In the genomic region with DNA sequence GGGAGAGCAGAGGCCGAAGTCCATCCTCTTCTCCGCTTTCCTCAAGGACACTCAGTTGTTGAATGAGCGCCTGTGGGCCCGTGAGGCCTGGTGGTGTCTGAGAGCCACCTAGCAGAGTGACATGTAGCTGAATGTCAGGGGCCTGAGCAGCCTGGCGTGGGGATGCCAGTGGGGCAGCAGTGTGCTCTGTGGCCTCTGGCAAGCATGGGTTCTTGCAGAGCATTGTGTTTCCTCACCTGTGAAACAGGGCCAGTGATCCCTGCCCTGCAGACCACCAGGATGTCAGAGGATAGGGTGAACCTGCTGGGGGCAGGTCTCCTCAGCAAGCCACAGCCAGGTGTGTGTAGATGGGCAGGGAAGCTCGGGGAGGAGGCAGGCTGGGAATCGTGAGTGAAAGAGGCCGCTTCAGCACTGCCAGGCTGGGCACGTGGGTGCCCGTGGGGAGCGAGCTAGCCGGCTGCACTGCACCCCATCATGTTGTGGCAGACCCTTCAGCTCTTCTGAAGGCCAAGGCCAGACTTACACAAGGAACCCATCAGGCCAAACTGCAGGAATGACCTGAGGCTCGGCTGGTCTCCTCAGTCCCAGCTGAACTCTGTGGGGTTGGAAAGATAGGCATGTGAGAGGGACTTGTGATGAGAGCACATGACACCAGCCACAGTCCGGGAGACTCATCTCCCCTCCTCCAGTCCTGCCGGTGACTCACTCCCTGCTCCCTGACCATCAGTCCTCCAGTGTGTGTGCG, we compare ENCODE assay signal across 1 cellular context.
TF ChIP-seq lines count a peak whose summit lies in the region.

No MANE protein-coding gene starts in this region.

TF ChIP-seq in HepG2, 621 proteins besides CTCF, POLR2A, EP300 and RAD21 (continued from another document and continues in another):
- TF ChIP-seq ZNF407 (CRISPR knock-in tag; IDR thresholded peaks at IDR 0.05; ENCODE audit: not compliant biosample characterization) (peak; percentile 52), ZNF646 (CRISPR knock-in tag; IDR thresholded peaks at IDR 0.05) (0 out of 2 replicates have a peak, but pooled peaks have one; percentile 40), NONO (IDR thresholded peaks at IDR 0.05) (no peak), NONO (CRISPR knock-in tag; conservative IDR thresholded peaks at IDR 0.05) (peak; percentile 48; the same call in 1 of the 2 replicates), CHCHD3 (CRISPR knock-in tag; IDR thresholded peaks at IDR 0.05) (0 out of 2 replicates have a peak, but pooled peaks have one; percentile 35), AGO2 (optimal IDR thresholded peaks at IDR 0.05; ENCODE audit: low read depth, low read length) (peak; percentile 2), ATF1 (CRISPR knock-in tag; IDR thresholded peaks at IDR 0.05) (no peak), SMAD3 (CRISPR knock-in tag; IDR thresholded peaks at IDR 0.05) (no peak), CEBPB (IDR thresholded peaks at IDR 0.05; ENCODE audit: borderline replicate concordance, low read depth, low read length) (no peak), ZNF343 (CRISPR knock-in tag; IDR thresholded peaks at IDR 0.05) (no peak), DNMT1 (CRISPR knock-in tag; IDR thresholded peaks at IDR 0.05) (0 out of 2 replicates have a peak, but pooled peaks have one; percentile 7), GMEB2 (CRISPR knock-in tag; IDR thresholded peaks at IDR 0.05; ENCODE audit: low read depth) (no peak), EHMT2 (IDR thresholded peaks at IDR 0.05; ENCODE audit: borderline replicate concordance, low read depth, low read length) (no peak)
- TF ChIP-seq, protein P1, sequence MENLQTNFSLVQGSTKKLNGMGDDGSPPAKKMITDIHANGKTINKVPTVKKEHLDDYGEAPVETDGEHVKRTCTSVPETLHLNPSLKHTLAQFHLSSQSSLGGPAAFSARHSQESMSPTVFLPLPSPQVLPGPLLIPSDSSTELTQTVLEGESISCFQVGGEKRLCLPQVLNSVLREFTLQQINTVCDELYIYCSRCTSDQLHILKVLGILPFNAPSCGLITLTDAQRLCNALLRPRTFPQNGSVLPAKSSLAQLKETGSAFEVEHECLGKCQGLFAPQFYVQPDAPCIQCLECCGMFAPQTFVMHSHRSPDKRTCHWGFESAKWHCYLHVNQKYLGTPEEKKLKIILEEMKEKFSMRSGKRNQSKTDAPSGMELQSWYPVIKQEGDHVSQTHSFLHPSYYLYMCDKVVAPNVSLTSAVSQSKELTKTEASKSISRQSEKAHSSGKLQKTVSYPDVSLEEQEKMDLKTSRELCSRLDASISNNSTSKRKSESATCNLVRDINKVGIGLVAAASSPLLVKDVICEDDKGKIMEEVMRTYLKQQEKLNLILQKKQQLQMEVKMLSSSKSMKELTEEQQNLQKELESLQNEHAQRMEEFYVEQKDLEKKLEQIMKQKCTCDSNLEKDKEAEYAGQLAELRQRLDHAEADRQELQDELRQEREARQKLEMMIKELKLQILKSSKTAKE (CRISPR knock-in tag; IDR thresholded peaks at IDR 0.05; ENCODE audit: borderline replicate concordance) = 0 out of 2 replicates have a peak, but pooled peaks have one; percentile 30
- TF ChIP-seq, protein P2, sequence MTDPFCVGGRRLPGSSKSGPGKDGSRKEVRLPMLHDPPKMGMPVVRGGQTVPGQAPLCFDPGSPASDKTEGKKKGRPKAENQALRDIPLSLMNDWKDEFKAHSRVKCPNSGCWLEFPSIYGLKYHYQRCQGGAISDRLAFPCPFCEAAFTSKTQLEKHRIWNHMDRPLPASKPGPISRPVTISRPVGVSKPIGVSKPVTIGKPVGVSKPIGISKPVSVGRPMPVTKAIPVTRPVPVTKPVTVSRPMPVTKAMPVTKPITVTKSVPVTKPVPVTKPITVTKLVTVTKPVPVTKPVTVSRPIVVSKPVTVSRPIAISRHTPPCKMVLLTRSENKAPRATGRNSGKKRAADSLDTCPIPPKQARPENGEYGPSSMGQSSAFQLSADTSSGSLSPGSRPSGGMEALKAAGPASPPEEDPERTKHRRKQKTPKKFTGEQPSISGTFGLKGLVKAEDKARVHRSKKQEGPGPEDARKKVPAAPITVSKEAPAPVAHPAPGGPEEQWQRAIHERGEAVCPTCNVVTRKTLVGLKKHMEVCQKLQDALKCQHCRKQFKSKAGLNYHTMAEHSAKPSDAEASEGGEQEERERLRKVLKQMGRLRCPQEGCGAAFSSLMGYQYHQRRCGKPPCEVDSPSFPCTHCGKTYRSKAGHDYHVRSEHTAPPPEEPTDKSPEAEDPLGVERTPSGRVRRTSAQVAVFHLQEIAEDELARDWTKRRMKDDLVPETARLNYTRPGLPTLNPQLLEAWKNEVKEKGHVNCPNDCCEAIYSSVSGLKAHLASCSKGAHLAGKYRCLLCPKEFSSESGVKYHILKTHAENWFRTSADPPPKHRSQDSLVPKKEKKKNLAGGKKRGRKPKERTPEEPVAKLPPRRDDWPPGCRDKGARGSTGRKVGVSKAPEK (CRISPR knock-in tag; IDR thresholded peaks at IDR 0.05; ENCODE audit: borderline replicate concordance) = no peak
- TF ChIP-seq, protein P3, sequence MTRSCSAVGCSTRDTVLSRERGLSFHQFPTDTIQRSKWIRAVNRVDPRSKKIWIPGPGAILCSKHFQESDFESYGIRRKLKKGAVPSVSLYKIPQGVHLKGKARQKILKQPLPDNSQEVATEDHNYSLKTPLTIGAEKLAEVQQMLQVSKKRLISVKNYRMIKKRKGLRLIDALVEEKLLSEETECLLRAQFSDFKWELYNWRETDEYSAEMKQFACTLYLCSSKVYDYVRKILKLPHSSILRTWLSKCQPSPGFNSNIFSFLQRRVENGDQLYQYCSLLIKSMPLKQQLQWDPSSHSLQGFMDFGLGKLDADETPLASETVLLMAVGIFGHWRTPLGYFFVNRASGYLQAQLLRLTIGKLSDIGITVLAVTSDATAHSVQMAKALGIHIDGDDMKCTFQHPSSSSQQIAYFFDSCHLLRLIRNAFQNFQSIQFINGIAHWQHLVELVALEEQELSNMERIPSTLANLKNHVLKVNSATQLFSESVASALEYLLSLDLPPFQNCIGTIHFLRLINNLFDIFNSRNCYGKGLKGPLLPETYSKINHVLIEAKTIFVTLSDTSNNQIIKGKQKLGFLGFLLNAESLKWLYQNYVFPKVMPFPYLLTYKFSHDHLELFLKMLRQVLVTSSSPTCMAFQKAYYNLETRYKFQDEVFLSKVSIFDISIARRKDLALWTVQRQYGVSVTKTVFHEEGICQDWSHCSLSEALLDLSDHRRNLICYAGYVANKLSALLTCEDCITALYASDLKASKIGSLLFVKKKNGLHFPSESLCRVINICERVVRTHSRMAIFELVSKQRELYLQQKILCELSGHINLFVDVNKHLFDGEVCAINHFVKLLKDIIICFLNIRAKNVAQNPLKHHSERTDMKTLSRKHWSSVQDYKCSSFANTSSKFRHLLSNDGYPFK (CRISPR knock-in tag; IDR thresholded peaks at IDR 0.05; ENCODE audit: borderline replicate concordance) = no peak; the same call in 1 of the 2 replicates
